Comparison of ENCODE assay signal across 25 cellular contexts in genomic region chr20:24791949-24792348, GRCh38.
"Had no signal": no experiment of that assay in that cellular context is flagged by ENCODE, and none has a peak within 500 bp of the region (broad histone marks: within the 10 kb centered on the region; RNA-seq: fewer than 3 reads in every experiment).

No MANE protein-coding gene starts in this region.

- H3K27me3 ChIP-seq: ovary, right atrium auricular region, right lobe of liver, testis, thyroid gland, transverse colon, upper lobe of right lung had no signal

- H3K4me1 ChIP-seq: left lung, right atrium auricular region, right lobe of liver, stomach, testis, transverse colon, upper lobe of right lung had no signal

- H3K36me3 ChIP-seq: left lung, ovary, right atrium auricular region, right lobe of liver, stomach, thyroid gland, transverse colon, upper lobe of right lung had no signal

- H3K27ac ChIP-seq: left lung, ovary, right atrium auricular region, right lobe of liver, stomach, testis, thyroid gland, transverse colon, upper lobe of right lung had no signal

- DNase-seq: hypothalamus; immature natural killer cell; kidney; left colon; left lung; midbrain; naive thymus-derived CD4-positive, alpha-beta T cell; ovary; right lobe of liver; stimulated activated CD4-positive, alpha-beta T cell treated with anti-CD3 and anti-CD28 coated beads, Interleukin-12 subunit alpha, Interleukin-12 subunit beta, amount 100 ng/mL, for 4 hours; stimulated activated CD4-positive, alpha-beta T cell treated with anti-CD3 and anti-CD28 coated beads, Interleukin-15, amount 100 ng/mL, for 24 hours; stimulated activated CD4-positive, alpha-beta T cell treated with anti-CD3 and anti-CD28 coated beads, Interleukin-2, amount 100 ng/mL, for 24 hours; stimulated activated CD4-positive, alpha-beta T cell treated with anti-CD3 and anti-CD28 coated beads, Interleukin-4, amount 100 ng/mL, for 1 hour; stimulated activated naive B cell treated with anti-CD40 and anti-IgM and Interleukin-4, amounts not matched to agents 10 μg/mL and 1 μg/mL and 100 μg/mL, for 72 hours; stimulated activated naive CD8-positive, alpha-beta T cell treated with anti-CD3 and anti-CD28 coated beads, Interleukin-15, Interleukin-2, amounts not matched to agents 100 U/mL and 50 U/mL, for 24 hours; stomach; testis; thyroid gland; transverse colon; upper lobe of right lung had no signal

- ATAC-seq: left colon; left lung; mucosa of descending colon; natural killer cell treated with Interleukin-12 subunit alpha and Interleukin-12 subunit beta and Interleukin-15 and Interleukin-18, amount 100 ng/mL, for 72 hours; right lobe of liver; stimulated activated naive B cell treated with anti-CD40 and anti-IgM and Interleukin-4, amounts not matched to agents 10 μg/mL and 1 μg/mL and 100 μg/mL, for 72 hours; stimulated activated naive CD8-positive, alpha-beta T cell treated with anti-CD3 and anti-CD28 coated beads, Interleukin-15, Interleukin-2, amounts not matched to agents 100 U/mL and 50 U/mL, for 24 hours; upper lobe of right lung had no signal

- H3K4me2 ChIP-seq: smooth muscle cell had no signal

- H3K4me3 ChIP-seq: left lung, lung, mucosa of descending colon, ovary, right atrium auricular region, right lobe of liver, smooth muscle cell, stomach, testis, thyroid gland, transverse colon, upper lobe of right lung had no signal

- H3K9me3 ChIP-seq: left lung, mucosa of descending colon, ovary, right atrium auricular region, right lobe of liver, stomach, testis, thyroid gland, transverse colon, upper lobe of right lung had no signal
